Comparison of ENCODE assay signal across 28 cellular contexts in genomic region chr15:98878862-98879261, GRCh38.
DNase-seq lines count a peak whose midpoint lies in the region; ATAC-seq and TF ChIP-seq lines count a peak whose summit lies in the region.
"Had no signal": no experiment of that assay in that cellular context is flagged by ENCODE, and none has a peak within 500 bp of the region (broad histone marks: within the 10 kb centered on the region; RNA-seq: fewer than 3 reads in every experiment).

No MANE protein-coding gene starts in this region.

- intact Hi-C loops in IMR-90 (cut with micrococcal nuclease): no loop called here
- intact Hi-C loops in sigmoid colon (cut with DNase I): no loop called here
- intact Hi-C loops in CD4-positive, alpha-beta memory T cell (cut with micrococcal nuclease): no loop called here
- intact Hi-C loops in colonic mucosa (cut with DNase I): no loop called here

- H4K8ac ChIP-seq in IMR-90 (ENCODE audit: low read depth in 2 of 2, low read length in 2 of 2): peak overlapping the region in 1 of 2 experiments; percentile 52; a peak in 1 of 4 replicates

- peak overlapping the region; percentile 88; the same call in 1 of the 2 replicates for H2BK20ac ChIP-seq in IMR-90 (ENCODE audit: low read depth, low read length)

- H2BK15ac ChIP-seq in IMR-90 (ENCODE audit: low read depth, low read length): peak overlapping the region; percentile 88; the same call in 2 of the 3 replicates

- no TSS peak for BruUV-seq in IMR-90 (replicated peaks; lab: Mats Ljungman, UMichigan)

- peak overlapping the region; percentile 76 for H2BK5ac ChIP-seq in IMR-90 (ENCODE audit: low read depth, low read length, poor library complexity, severe bottlenecking)

- CTCF ChIA-PET in AG04450 (lab: Charles Lee) (interaction anchor here (0.7 kb wide), 1 partner anchor 450 kb away, joined by 6 read pairs; no protein-coding TSS in a partner anchor), IMR-90 (lab: Yijun Ruan, JAX) (no interaction called here)
- CTCF ChIA-PET in CD4-positive, alpha-beta memory T cell (lab: Charles Lee; ENCODE audit: partially characterized antibody): no interaction called here

- no peaks in the 10 kb centered on the region for H3K9me3 Mint-ChIP-seq in endodermal cell
- no peaks in the 10 kb centered on the region for H3K9me3 Mint-ChIP-seq in CD4-positive, alpha-beta memory T cell
- H3K9me3 Mint-ChIP-seq: stimulated activated effector memory CD8-positive, alpha-beta T cell treated with anti-CD3 and anti-CD28 coated beads, Interleukin-12 subunit alpha, Interleukin-12 subunit beta, amount 100 ng/mL, for 72 hours; T-helper 1 cell treated with Interleukin-12 subunit alpha and Interleukin-12 subunit beta and Interleukin-4 antibody, amounts not matched to agents 30 μg/mL and 1 μg/mL, for 36 hours had no signal

- no peak overlapping the region for H3K4me2 ChIP-seq in IMR-90 (ENCODE audit: low read depth, low read length)

- H3K79me1 ChIP-seq in IMR-90 (ENCODE audit: low read depth in 1 of 2, low read length in 2 of 2): peaks cover 44 to 93% of the 10 kb centered on the region in 2 experiments

- no peak for TF ChIP-seq EP300 in sigmoid colon (IDR thresholded peaks at IDR 0.05)

- H3K27ac Mint-ChIP-seq in endodermal cell: peak overlapping the region; percentile 49
- H3K27ac Mint-ChIP-seq in CD4-positive, alpha-beta memory T cell: no peak overlapping the region
- H3K27ac Mint-ChIP-seq: activated CD8-positive, alpha-beta T cell treated with anti-CD3 and anti-CD28 coated beads, Interleukin-2, amount 10 ng/mL, durations not matched to agents 7 days and 5 days; stimulated activated effector memory CD8-positive, alpha-beta T cell treated with anti-CD3 and anti-CD28 coated beads, Interleukin-12 subunit alpha, Interleukin-12 subunit beta, amount 100 ng/mL, for 72 hours; T-helper 1 cell treated with Interleukin-12 subunit alpha and Interleukin-12 subunit beta and Interleukin-4 antibody, amounts not matched to agents 30 μg/mL and 1 μg/mL, for 36 hours had no signal

- H2BK120ac ChIP-seq in IMR-90 (ENCODE audit: low read depth, low read length): peak overlapping the region; percentile 67; the same call in 1 of the 2 replicates

- no peak overlapping the region for H3K9ac ChIP-seq in IMR-90 (ENCODE audit: low read depth, low read length)
- H3K9ac ChIP-seq in endodermal cell (ENCODE audit: extremely low read depth, low read length, poor library complexity, severe bottlenecking): no peak overlapping the region
- no peak overlapping the region for H3K9ac ChIP-seq in colonic mucosa (ENCODE audit: low read depth in 2 of 2, low read length in 2 of 2)

- peaks cover 30% of the 10 kb centered on the region for H3K9me1 ChIP-seq in IMR-90 (ENCODE audit: insufficient read depth, low read length)

- TF ChIP-seq CTCF in AG04450 (IDR thresholded peaks at IDR 0.05; ENCODE audit: low read depth, low read length): no peak
- no peak for TF ChIP-seq CTCF in IMR-90 (conservative IDR thresholded peaks at IDR 0.05; ENCODE audit: low read depth, low read length)
- TF ChIP-seq CTCF in endodermal cell (conservative IDR thresholded peaks at IDR 0.05): no peak
- no peak for TF ChIP-seq CTCF in sigmoid colon (IDR thresholded peaks at IDR 0.05)
- TF ChIP-seq CTCF in colonic mucosa (IDR thresholded peaks at IDR 0.05): no peak

- no peaks in the 10 kb centered on the region for H3K36me3 Mint-ChIP-seq in endodermal cell (ENCODE audit: low read depth)
- no peaks in the 10 kb centered on the region for H3K36me3 Mint-ChIP-seq in CD4-positive, alpha-beta memory T cell
- H3K36me3 Mint-ChIP-seq: stimulated activated effector memory CD8-positive, alpha-beta T cell treated with anti-CD3 and anti-CD28 coated beads, Interleukin-12 subunit alpha, Interleukin-12 subunit beta, amount 100 ng/mL, for 72 hours had no signal

- H3K27ac ChIP-seq in AG04450 (ENCODE audit: low read depth, low read length) (peak overlapping the region; percentile 58), IMR-90 (ENCODE audit: insufficient read depth, low read length) (peak overlapping the region; percentile 53), endodermal cell (ENCODE audit: low read depth, low read length) (no peak overlapping the region), sigmoid colon (peak overlapping the region; percentile 64 to 85 (median 72)), colonic mucosa (no peak overlapping the region)
- H3K27ac ChIP-seq in CD4-positive, alpha-beta memory T cell (ENCODE audit: low read depth, low read length): no peak overlapping the region
- H3K27ac ChIP-seq: SJCRH30, suprapubic skin had no signal

- peak overlapping the region; percentile 51 for H3K18ac ChIP-seq in IMR-90 (ENCODE audit: low read depth, low read length)

- no peak overlapping the region for H3K56ac ChIP-seq in IMR-90 (ENCODE audit: extremely low read depth, insufficient read depth, low read length)

- no peak for TF ChIP-seq RAD21 in IMR-90 (IDR thresholded peaks at IDR 0.05; ENCODE audit: low read length)

- peak overlapping the region; percentile 95; the same call in 1 of the 2 replicates for H2AK5ac ChIP-seq in IMR-90 (ENCODE audit: low read depth, low read length)

- H2AFZ ChIP-seq in IMR-90 (replicated peaks; ENCODE audit: low read length, poor library complexity): no peak overlapping the region

- H3K4ac ChIP-seq in IMR-90 (ENCODE audit: low read depth, low read length): peak overlapping the region; percentile 79

- ATAC-seq in IMR-90 (ENCODE audit: low read depth): no peak
- ATAC-seq: activated CD8-positive, alpha-beta T cell treated with anti-CD3 and anti-CD28 coated beads, Interleukin-2, amount 10 ng/mL, durations not matched to agents 7 days and 5 days; foreskin keratinocyte; stimulated activated effector memory CD8-positive, alpha-beta T cell treated with anti-CD3 and anti-CD28 coated beads, Interleukin-12 subunit alpha, Interleukin-12 subunit beta, amount 100 ng/mL, for 72 hours had no signal

- POLR2A ChIA-PET in AG04450 (lab: Yijun Ruan, JAX) (no interaction called here), IMR-90 (lab: Charles Lee; ENCODE audit: unreplicated experiment) (no interaction called here)
- POLR2A ChIA-PET in CD4-positive, alpha-beta memory T cell (lab: Charles Lee; ENCODE audit: partially characterized antibody): no interaction called here

- 0 out of 2 replicates have a peak overlapping the region, but pooled peaks have one; percentile 65 for H4K5ac ChIP-seq in IMR-90 (ENCODE audit: low read depth, low read length)

- H3K9me3 ChIP-seq in AG04450 (ENCODE audit: control insufficient read depth, insufficient read depth, low read length) (no peaks in the 10 kb centered on the region), IMR-90 (ENCODE audit: control insufficient read depth, insufficient read depth, low read length) (no peaks in the 10 kb centered on the region), endodermal cell (ENCODE audit: control insufficient read depth, low read length) (no peaks in the 10 kb centered on the region), sigmoid colon (no peaks in the 10 kb centered on the region), colonic mucosa (no peaks in the 10 kb centered on the region)
- no peaks in the 10 kb centered on the region for H3K9me3 ChIP-seq in CD4-positive, alpha-beta memory T cell (ENCODE audit: control insufficient read depth in 1 of 2, low read length in 2 of 2)
- H3K9me3 ChIP-seq: SJCRH30, spleen, suprapubic skin had no signal

- in situ Hi-C loops in IMR-90 (cut with MboI; ENCODE audit: low sequenced_read_pairs): no loop called here

- peak overlapping the region; percentile 60; the same call in 1 of the 2 replicates for H4K91ac ChIP-seq in IMR-90 (ENCODE audit: insufficient read depth, low read depth, low read length)

- H3K4me3 ChIP-seq in AG04450 (ENCODE audit: low read depth, low read length): no peak overlapping the region
- no peak overlapping the region for H3K4me3 ChIP-seq in IMR-90 (ENCODE audit: insufficient read depth, low read depth, low read length)
- no peak overlapping the region for H3K4me3 ChIP-seq in endodermal cell (ENCODE audit: low read length)
- H3K4me3 ChIP-seq in sigmoid colon: no peak overlapping the region
- no peak overlapping the region for H3K4me3 ChIP-seq in CD4-positive, alpha-beta memory T cell (ENCODE audit: low read length in 2 of 2)
- H3K4me3 ChIP-seq in colonic mucosa: no peak overlapping the region
- H3K4me3 ChIP-seq: SJCRH30, spleen, suprapubic skin had no signal

- 0 out of 2 replicates have a peak overlapping the region, but pooled peaks have one; percentile 66 for H3K23ac ChIP-seq in IMR-90 (ENCODE audit: low read depth, low read length)

- 95% methylated on average over 5 of the region's 14 CpGs; no CpG with 5 or more reads in 1 of the 2 experiments for WGBS in IMR-90 (ENCODE audit: extremely low coverage in 2 of 2, insufficient read length in 1 of 2), 2 experiments
- WGBS in endodermal cell (ENCODE audit: insufficient coverage in 1 of 2, insufficient read length in 1 of 2), 2 experiments: 96 to 99% methylated on average over 11 to 13 of the region's 14 CpGs
- WGBS in sigmoid colon, 2 donors: 91 to 94% methylated on average over 14 of the region's 14 CpGs

- H3K36me3 ChIP-seq in IMR-90 (ENCODE audit: control insufficient read depth, insufficient read depth, low read length) (no peaks in the 10 kb centered on the region), endodermal cell (ENCODE audit: control insufficient read depth, insufficient read depth, low read length) (no peaks in the 10 kb centered on the region), sigmoid colon (no peaks in the 10 kb centered on the region), colonic mucosa (no peaks in the 10 kb centered on the region)
- H3K36me3 ChIP-seq in CD4-positive, alpha-beta memory T cell (ENCODE audit: insufficient read depth, low read length): no peaks in the 10 kb centered on the region
- H3K36me3 ChIP-seq: SJCRH30, spleen, suprapubic skin had no signal

- DNase-seq in AG04450 (ENCODE audit: low read depth, low spot score) (no peak), IMR-90 (no peak), endodermal cell (no peak), sigmoid colon (no peak), SIG-M5 (lab: John Stamatoyannopoulos, UW) (no peak), kidney glomerular epithelial cell (lab: John Stamatoyannopoulos, UW) (no peak), colonic mucosa (no peak)
- no peak for DNase-seq in CD4-positive, alpha-beta memory T cell
- DNase-seq: activated CD4-positive, alpha-beta T cell treated with anti-CD3 and anti-CD28 coated beads for 1 hour; activated CD8-positive, alpha-beta T cell treated with anti-CD3 and anti-CD28 coated beads, Interleukin-2, amount 10 ng/mL, durations not matched to agents 7 days and 5 days; activated gamma-delta T cell; activated T-cell treated with anti-CD3 and anti-CD28 coated beads for 4 hours; cerebellar nuclear complex; effector CD4-positive, alpha-beta T cell; erythroblast; foreskin keratinocyte; KBM-7; MM.1S; NCI-H1417 treated with DMSO at 0.1 percent for 48 hours; NCI-H2081 treated with DMSO at 0.1 percent for 48 hours; NCI-H446; NCI-H82; SJCRH30; spleen; stimulated activated CD4-positive, alpha-beta T cell treated with anti-CD3 and anti-CD28 coated beads, Interleukin-2, amount 100 ng/mL, for 48 hours had no signal

- H3K4me1 Mint-ChIP-seq in endodermal cell: peaks cover 52% of the 10 kb centered on the region
- peaks cover 2 to 9% (median 5%) of the 10 kb centered on the region in 4 donors for H3K4me1 Mint-ChIP-seq in CD4-positive, alpha-beta memory T cell
- H3K4me1 Mint-ChIP-seq: stimulated activated effector memory CD8-positive, alpha-beta T cell treated with anti-CD3 and anti-CD28 coated beads, Interleukin-12 subunit alpha, Interleukin-12 subunit beta, amount 100 ng/mL, for 72 hours had no signal

- no peaks in the 10 kb centered on the region for H3K27me3 ChIP-seq in AG04450 (ENCODE audit: control insufficient read depth, insufficient read depth, low read length)
- no peaks in the 10 kb centered on the region for H3K27me3 ChIP-seq in IMR-90 (ENCODE audit: control insufficient read depth, insufficient read depth, low read length)
- H3K27me3 ChIP-seq in endodermal cell (ENCODE audit: control insufficient read depth, insufficient read depth, low read length, poor library complexity, severe bottlenecking): no peaks in the 10 kb centered on the region
- H3K27me3 ChIP-seq in sigmoid colon: no peaks in the 10 kb centered on the region
- no peaks in the 10 kb centered on the region for H3K27me3 ChIP-seq in CD4-positive, alpha-beta memory T cell (ENCODE audit: insufficient read depth, low read length)
- no peaks in the 10 kb centered on the region for H3K27me3 ChIP-seq in colonic mucosa
- H3K27me3 ChIP-seq: foreskin keratinocyte, SJCRH30, spleen, suprapubic skin had no signal

- H3K27me3 Mint-ChIP-seq in endodermal cell (ENCODE audit: insufficient read depth): no peaks in the 10 kb centered on the region
- peaks cover 0 to 7% of the 10 kb centered on the region in 2 donors for H3K27me3 Mint-ChIP-seq in CD4-positive, alpha-beta memory T cell

- H2AK9ac ChIP-seq in IMR-90 (replicated peaks; ENCODE audit: low read depth, low read length, poor library complexity): peak overlapping the region; percentile 75

- dilution Hi-C loops in IMR-90 (cut with HindIII; ENCODE audit: low sequenced_read_pairs, unreplicated experiment): no loop called here

- no peak overlapping the region for H3K4me3 Mint-ChIP-seq in endodermal cell
- no peak overlapping the region for H3K4me3 Mint-ChIP-seq in CD4-positive, alpha-beta memory T cell
- H3K4me3 Mint-ChIP-seq: activated CD8-positive, alpha-beta T cell treated with anti-CD3 and anti-CD28 coated beads, Interleukin-2, amount 10 ng/mL, durations not matched to agents 7 days and 5 days; stimulated activated effector memory CD8-positive, alpha-beta T cell treated with anti-CD3 and anti-CD28 coated beads, Interleukin-12 subunit alpha, Interleukin-12 subunit beta, amount 100 ng/mL, for 72 hours; T-helper 1 cell treated with Interleukin-12 subunit alpha and Interleukin-12 subunit beta and Interleukin-4 antibody, amounts not matched to agents 30 μg/mL and 1 μg/mL, for 36 hours had no signal

- H4K20me1 ChIP-seq in IMR-90 (ENCODE audit: insufficient read depth, low read length): no peaks in the 10 kb centered on the region; the same call in 1 of the 2 replicates

- H3K4me1 ChIP-seq in IMR-90 (ENCODE audit: control insufficient read depth, insufficient read depth, low read length): peaks cover 35% of the 10 kb centered on the region
- H3K4me1 ChIP-seq in endodermal cell (ENCODE audit: control insufficient read depth, insufficient read depth, low read length): peaks cover 4% of the 10 kb centered on the region
- peaks cover 0 to 90% (median 69%) of the 10 kb centered on the region in 4 donors for H3K4me1 ChIP-seq in sigmoid colon
- no peaks in the 10 kb centered on the region for H3K4me1 ChIP-seq in CD4-positive, alpha-beta memory T cell (ENCODE audit: insufficient read depth, low read length)
- H3K4me1 ChIP-seq in colonic mucosa: no peaks in the 10 kb centered on the region

- peak overlapping the region; percentile 72; the same call in 1 of the 2 replicates for H3K14ac ChIP-seq in IMR-90 (replicated peaks; ENCODE audit: low read depth, low read length)

- no peak for TF ChIP-seq POLR2A in IMR-90 (IDR thresholded peaks at IDR 0.05; ENCODE audit: low read depth, low read length)
- no peak for TF ChIP-seq POLR2A in sigmoid colon (IDR thresholded peaks at IDR 0.05)

Comparison
In these comparisons a context has a peak if more than half of its experiments do, and no peak if none do; other contexts are left out.
1. H3K27ac ChIP-seq: peak in AG04450 (single experiment), IMR-90 (single experiment) and sigmoid colon (4 of 4); none in endodermal cell (single experiment), CD4-positive, alpha-beta memory T cell (single experiment) and colonic mucosa (single experiment).